ENCODE assay signal across 9 cellular contexts in the genomic region with DNA sequence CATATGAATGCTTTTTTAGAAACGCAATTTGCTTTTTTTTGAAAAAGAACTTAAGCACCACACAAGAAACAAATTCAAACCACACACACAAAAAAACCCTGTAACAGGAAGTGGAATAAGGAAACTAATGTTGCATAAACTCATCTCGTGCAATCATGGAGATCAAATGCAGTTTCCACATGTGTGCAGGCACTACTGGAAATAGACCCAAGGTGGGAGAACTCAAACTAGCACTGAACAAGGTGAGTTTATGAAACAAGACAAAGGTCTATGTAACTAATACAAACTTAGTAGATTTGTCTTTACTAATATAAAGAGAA. TPM values are rescaled to one million over a fixed set of nuclear protein-coding genes. Genes with fewer than 3 reads are reported as not detected.
DNase-seq lines count a peak whose midpoint lies in the region; ATAC-seq and TF ChIP-seq lines count a peak whose summit lies in the region.
"Had no signal": no experiment of that assay in that cellular context is flagged by ENCODE, and none has a peak within 500 bp of the region (broad histone marks: within the 10 kb centered on the region; RNA-seq: fewer than 3 reads in every experiment).

No MANE protein-coding gene starts in this region.

- ATAC-seq in GM21367 (IDR thresholded peaks at IDR 0.05; ENCODE audit: unreplicated experiment) = peak; percentile 64
- peak; percentile 88 for ATAC-seq in effector memory CD8-positive, alpha-beta T cell (replicated peaks)
- ATAC-seq in psoas muscle = no peak
- no peak for ATAC-seq in aorta (ENCODE audit: low FRiP score)

- H3K36me3 ChIP-seq in CD4-positive, alpha-beta memory T cell (ENCODE audit: insufficient read depth, low read length) = no peaks in the 10 kb centered on the region
- no peaks in the 10 kb centered on the region for H3K36me3 ChIP-seq in psoas muscle (ENCODE audit: insufficient read depth in 1 of 2, low read depth in 1 of 2)
- no peaks in the 10 kb centered on the region for H3K36me3 ChIP-seq in aorta (ENCODE audit: control insufficient read depth in 1 of 2, insufficient read depth in 2 of 2, low read length in 1 of 2)
- H3K36me3 ChIP-seq: vagina had no signal

- CTCF ChIA-PET in CD4-positive, alpha-beta memory T cell (lab: Charles Lee; ENCODE audit: partially characterized antibody) = interaction anchor here (1.3 to 3.4 kb wide), 3 partner anchors 16 to 46 kb away, joined by 3 to 21 read pairs (median 6); no protein-coding TSS in a partner anchor

- H3K4me3 Mint-ChIP-seq in CD4-positive, alpha-beta memory T cell = peak overlapping the region; percentile 77 to 92 (median 86)
- peak overlapping the region; percentile 76 to 77 for H3K4me3 Mint-ChIP-seq in effector memory CD8-positive, alpha-beta T cell

- POLR2A ChIA-PET in CD4-positive, alpha-beta memory T cell (lab: Charles Lee; ENCODE audit: partially characterized antibody) = interaction anchor here (1.0 to 7.4 kb wide), 4 partner anchors 11 to 27 kb away, joined by 4 to 53 read pairs (median 7); partner anchors contain the start of gene NIN

- no peaks in the 10 kb centered on the region for H3K27me3 Mint-ChIP-seq in CD4-positive, alpha-beta memory T cell
- H3K27me3 Mint-ChIP-seq in effector memory CD8-positive, alpha-beta T cell = no peaks in the 10 kb centered on the region

- peaks cover 40 to 69% (median 53%) of the 10 kb centered on the region in 4 donors for H3K4me1 Mint-ChIP-seq in CD4-positive, alpha-beta memory T cell
- peaks cover 33 to 55% of the 10 kb centered on the region in 2 donors for H3K4me1 Mint-ChIP-seq in effector memory CD8-positive, alpha-beta T cell (ENCODE audit: low read depth in 2 of 2)

- intact Hi-C loops in CD4-positive, alpha-beta memory T cell (cut with micrococcal nuclease) = loop anchor here (1.0 to 2.0 kb wide), 3 partner anchors 8 to 29 kb away; no protein-coding TSS in a partner anchor
- intact Hi-C loops in psoas muscle (cut with DNase I) = no loop called here
- intact Hi-C loops in aorta (cut with DNase I) = no loop called here

- peaks cover 37% of the 10 kb centered on the region for H3K4me1 ChIP-seq in CD4-positive, alpha-beta memory T cell (ENCODE audit: insufficient read depth, low read length)
- H3K4me1 ChIP-seq in psoas muscle = peaks cover 22% of the 10 kb centered on the region
- H3K4me1 ChIP-seq in aorta (ENCODE audit: control insufficient read depth in 1 of 2, insufficient read depth in 2 of 2, low read length in 2 of 2) = no peaks in the 10 kb centered on the region

- peaks cover 0 to 5% (median 0%) of the 10 kb centered on the region in 8 donors for H3K9me3 Mint-ChIP-seq in CD4-positive, alpha-beta memory T cell
- H3K9me3 Mint-ChIP-seq in effector memory CD8-positive, alpha-beta T cell = no peaks in the 10 kb centered on the region

- H3K36me3 Mint-ChIP-seq in CD4-positive, alpha-beta memory T cell = peaks cover 20 to 29% of the 10 kb centered on the region in 2 donors
- peaks cover 20% of the 10 kb centered on the region for H3K36me3 Mint-ChIP-seq in effector memory CD8-positive, alpha-beta T cell (ENCODE audit: insufficient read depth)

- no peak overlapping the region for H3K4me3 ChIP-seq in CD4-positive, alpha-beta memory T cell (ENCODE audit: low read length in 2 of 2)
- H3K4me3 ChIP-seq in psoas muscle = no peak overlapping the region
- no peak overlapping the region for H3K4me3 ChIP-seq in aorta (ENCODE audit: low read length in 2 of 2)
- H3K4me3 ChIP-seq: vagina had no signal

- 50 to 67% (median 50%) methylated on average over 2 of the region's 2 CpGs for WGBS in psoas muscle, 3 donors
- 82 to 84% methylated on average over 2 of the region's 2 CpGs for WGBS in aorta, 2 donors

- peak; percentile 50 to 64 (median 58) for DNase-seq in CD4-positive, alpha-beta memory T cell
- DNase-seq in Kasumi-1 (lab: John Stamatoyannopoulos, UW) (peak; percentile 80 to 82), psoas muscle (no peak), aorta (no peak), NCI-H748 treated with DMSO at 0.1 percent for 48 hours (lab: John Stamatoyannopoulos, UW) (no peak)
- DNase-seq in effector memory CD8-positive, alpha-beta T cell = no peak
- DNase-seq in activated effector memory CD4-positive, alpha-beta T cell treated with anti-CD3 and anti-CD28 coated beads, Interleukin-2, amount 50 U/mL, for 16 hours = no peak

- no peak for TF ChIP-seq CTCF in psoas muscle (IDR thresholded peaks at IDR 0.05)

- peak overlapping the region; percentile 70 to 95 (median 86) for H3K27ac Mint-ChIP-seq in CD4-positive, alpha-beta memory T cell
- H3K27ac Mint-ChIP-seq in effector memory CD8-positive, alpha-beta T cell = peak overlapping the region; percentile 76 to 90

- H3K27me3 ChIP-seq in CD4-positive, alpha-beta memory T cell (ENCODE audit: insufficient read depth, low read length) = no peaks in the 10 kb centered on the region
- H3K27me3 ChIP-seq in psoas muscle (ENCODE audit: insufficient read depth in 3 of 3, low read length in 2 of 3) (no peaks in the 10 kb centered on the region), aorta (ENCODE audit: control insufficient read depth in 1 of 2, insufficient read depth in 2 of 2, low read length in 1 of 2) (no peaks in the 10 kb centered on the region)
- H3K27me3 ChIP-seq: vagina had no signal

- H3K27ac ChIP-seq in CD4-positive, alpha-beta memory T cell (ENCODE audit: low read depth, low read length) = no peak overlapping the region
- no peak overlapping the region for H3K27ac ChIP-seq in psoas muscle
- H3K27ac ChIP-seq in aorta (ENCODE audit: low read depth in 1 of 2, low read length in 2 of 2) = no peak overlapping the region
- H3K27ac ChIP-seq: vagina had no signal

- H3K9me3 ChIP-seq in CD4-positive, alpha-beta memory T cell (ENCODE audit: control insufficient read depth in 1 of 2, low read length in 2 of 2) = no peaks in the 10 kb centered on the region
- H3K9me3 ChIP-seq in psoas muscle = no peaks in the 10 kb centered on the region
- no peaks in the 10 kb centered on the region for H3K9me3 ChIP-seq in aorta (ENCODE audit: control insufficient read depth, low read length)
- H3K9me3 ChIP-seq: vagina had no signal

RNA-seq across cellular contexts. Expression of gene NIN, which starts 17.5 kb away (rescaled TPM):
- total RNA-seq in CD4-positive, alpha-beta memory T cell = 100 to 1,000 TPM in 1 of 2 experiments, 10 to 100 TPM in 1; 99.7 to 102 TPM
- polyA plus RNA-seq in CD4-positive, alpha-beta memory T cell = 10 to 100 TPM in 1 of 2 donors, 1 to 10 TPM in 1; 8.5 to 50.1 TPM
- total RNA-seq in psoas muscle = 10 to 100 TPM; 24.3 to 47.7 (median 39.5) TPM
- polyA plus RNA-seq in psoas muscle = 10 to 100 TPM in 2 of 3 donors, 1 to 10 TPM in 1; 7.3 to 17.3 (median 11.5) TPM
- 10 to 100 TPM; 54.3 to 57.7 TPM for total RNA-seq in aorta
- 1 to 10 TPM; 7.7 to 8.1 TPM for polyA plus RNA-seq in aorta

RNA-seq across cellular contexts. Expression of gene ABHD12B, which starts 58.3 kb away (rescaled TPM):
- total RNA-seq in CD4-positive, alpha-beta memory T cell = not detected
- polyA plus RNA-seq in CD4-positive, alpha-beta memory T cell = not detected
- total RNA-seq in psoas muscle (not detected), aorta (not detected)
- polyA plus RNA-seq in psoas muscle (not detected), aorta (under 1 TPM in 1 of 2 donors, not detected in 1; 0.13 TPM)
- total RNA-seq: vagina had no signal

Comparison
In these comparisons a context has a peak if more than half of its experiments do, and no peak if none do; other contexts are left out.
1. DNase-seq: peak in CD4-positive, alpha-beta memory T cell (5 of 5) and Kasumi-1 (2 of 2); none in effector memory CD8-positive, alpha-beta T cell (0 of 3), psoas muscle (0 of 2), aorta (0 of 2), NCI-H748 treated with DMSO at 0.1 percent for 48 hours (single experiment) and activated effector memory CD4-positive, alpha-beta T cell treated with anti-CD3 and anti-CD28 coated beads, Interleukin-2, amount 50 U/mL, for 16 hours (single experiment).
2. ATAC-seq: peak in GM21367 (single experiment) and effector memory CD8-positive, alpha-beta T cell (single experiment); none in psoas muscle (0 of 4) and aorta (single experiment).